Comparison of ENCODE assay signal across 7 cellular contexts in the genomic region with DNA sequence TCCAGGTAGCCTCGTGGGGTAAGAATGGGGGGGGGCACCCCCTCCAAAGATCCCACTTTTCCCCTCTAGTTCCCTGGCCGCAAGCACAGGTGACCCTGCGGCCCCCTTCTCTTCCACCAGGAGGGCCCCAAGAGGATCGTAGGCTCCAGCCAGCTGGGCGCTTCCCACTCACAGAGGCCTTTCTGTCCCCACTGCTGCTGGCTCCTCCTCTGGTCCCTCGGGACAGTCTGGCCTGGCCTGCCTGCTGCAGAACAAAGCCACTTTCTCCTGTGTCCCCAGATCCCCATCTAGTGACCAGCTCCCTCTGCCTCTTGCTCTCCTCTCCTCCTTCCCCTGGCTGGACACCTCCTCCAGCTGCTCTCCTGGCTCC. TPM values are rescaled to one million over a fixed set of nuclear protein-coding genes. Genes with fewer than 3 reads are reported as not detected.
DNase-seq lines count a peak whose midpoint lies in the region; ATAC-seq and TF ChIP-seq lines count a peak whose summit lies in the region.

No MANE protein-coding gene starts in this region.

- in situ Hi-C loops in GM13976 (cut with MboI; ENCODE audit: low sequenced_read_pairs, unreplicated experiment), result no loop called here

- no peaks in the 10 kb centered on the region for H3K4me1 ChIP-seq in cardiac muscle cell (ENCODE audit: low read depth)
- peaks cover 3% of the 10 kb centered on the region for H3K4me1 ChIP-seq in prostate gland (replicated peaks)

- no peaks in the 10 kb centered on the region for H3K27me3 ChIP-seq in WERI-Rb-1 (ENCODE audit: insufficient read depth, low read depth, severe bottlenecking)
- peaks cover 10% of the 10 kb centered on the region for H3K27me3 ChIP-seq in cardiac muscle cell
- no peaks in the 10 kb centered on the region for H3K27me3 ChIP-seq in prostate gland (replicated peaks; ENCODE audit: insufficient read depth)

- TF ChIP-seq CTCF in GM13976 (IDR thresholded peaks at IDR 0.05; ENCODE audit: borderline replicate concordance, control extremely low read depth, extremely low read depth, insufficient read depth, missing control alignments) (no peak), WERI-Rb-1 (IDR thresholded peaks at IDR 0.05; ENCODE audit: low read depth, low read length) (0 out of 2 replicates have a peak, but pooled peaks have one; percentile 11), cardiac muscle cell (IDR thresholded peaks at IDR 0.05; ENCODE audit: low read depth, low read length) (no peak), prostate gland (IDR thresholded peaks at IDR 0.05) (no peak)

- intact Hi-C loops in prostate gland (cut with DNase I), result no loop called here

- no peaks in the 10 kb centered on the region for H3K9me3 ChIP-seq in WERI-Rb-1 (ENCODE audit: severe bottlenecking)
- H3K9me3 ChIP-seq in cardiac muscle cell (ENCODE audit: low read depth), result no peaks in the 10 kb centered on the region
- no peaks in the 10 kb centered on the region for H3K9me3 ChIP-seq in prostate gland

- no peak for TF ChIP-seq POLR2A in prostate gland (IDR thresholded peaks at IDR 0.05)

- H3K36me3 ChIP-seq in WERI-Rb-1 (peaks cover 19% of the 10 kb centered on the region), cardiac muscle cell (no peaks in the 10 kb centered on the region), prostate gland (no peaks in the 10 kb centered on the region)

- peak overlapping the region; percentile 92 for H3K27ac ChIP-seq in WERI-Rb-1
- no peak overlapping the region for H3K27ac ChIP-seq in cardiac muscle cell
- H3K27ac ChIP-seq in prostate gland, result peak overlapping the region; percentile 78 to 87

- peak; percentile 7 for ATAC-seq in HG03342 (IDR thresholded peaks at IDR 0.05; ENCODE audit: unreplicated experiment)

- DNase-seq in GM13976 (ENCODE audit: low spot score) (peak; percentile 57), WERI-Rb-1 (peak; percentile 73), cardiac muscle cell (ENCODE audit: low read depth in 1 of 2, low spot score in 1 of 2) (no peak), prostate gland (ENCODE audit: low spot score) (no peak), dermis blood vessel endothelial cell (no peak), T-helper 9 cell (no peak)

- 18% methylated on average over 6 of the region's 6 CpGs for WGBS in prostate gland

- H3K4me3 ChIP-seq in WERI-Rb-1 (ENCODE audit: low read depth, low read length) (peak overlapping the region; percentile 62), cardiac muscle cell (peak overlapping the region; percentile 14), prostate gland (peak overlapping the region; percentile 34 to 41)

RNA-seq across cellular contexts. Expression of a gene that starts 0.5 kb away (rescaled TPM):
- total RNA-seq in cardiac muscle cell (6.3 and 42.1 TPM in 2 replicates), prostate gland (10 to 100 TPM in 1 of 2 donors, 1 to 10 TPM in 1; 7.2 to 17.2 TPM), dermis blood vessel endothelial cell (6.0 and 36.3 TPM in 2 replicates)
- polyA plus RNA-seq in cardiac muscle cell, result 4.7 and 28.3 TPM in 2 replicates

RNA-seq across cellular contexts. Expression of a gene that starts 6.4 kb away (rescaled TPM):
- total RNA-seq in cardiac muscle cell, result 5.8 and 13.3 TPM in 2 replicates
- 9.9 and 17.9 TPM in 2 replicates for polyA plus RNA-seq in cardiac muscle cell
- 10 to 100 TPM in 1 of 2 donors, 1 to 10 TPM in 1; 8.2 to 19.9 TPM for total RNA-seq in prostate gland
- 27.0 and 27.2 TPM in 2 replicates for total RNA-seq in dermis blood vessel endothelial cell

RNA-seq across cellular contexts. Expression of a gene that starts 15.9 kb away (rescaled TPM):
- total RNA-seq in cardiac muscle cell, result 59.4 and 73.3 TPM in 2 replicates
- polyA plus RNA-seq in cardiac muscle cell, result 67.6 and 86.7 TPM in 2 replicates
- total RNA-seq in prostate gland, result 100 to 1,000 TPM in 1 of 2 donors, 10 to 100 TPM in 1; 67.4 to 107 TPM
- total RNA-seq in dermis blood vessel endothelial cell, result 73.1 and 76.6 TPM in 2 replicates

RNA-seq across cellular contexts. Expression of a gene that starts 17.0 kb away (rescaled TPM):
- not detected in 2 replicates for total RNA-seq in cardiac muscle cell
- polyA plus RNA-seq in cardiac muscle cell, result not detected in 2 replicates
- total RNA-seq in prostate gland, result 10 to 100 TPM in 1 of 2 donors, 1 to 10 TPM in 1; 9.8 to 10.9 TPM
- total RNA-seq in dermis blood vessel endothelial cell, result not detected in 2 replicates

RNA-seq across cellular contexts. Expression of a gene that starts 24.9 kb away (rescaled TPM):
- total RNA-seq in cardiac muscle cell (40.8 and 65.1 TPM in 2 replicates), prostate gland (100 to 1,000 TPM; 384 to 427 TPM), dermis blood vessel endothelial cell (39.7 and 46.8 TPM in 2 replicates)
- polyA plus RNA-seq in cardiac muscle cell, result 83.5 and 94.9 TPM in 2 replicates

Comparison
In these comparisons a context has a peak if more than half of its experiments do, and no peak if none do; other contexts are left out.
1. DNase-seq: peak in GM13976 (single experiment) and WERI-Rb-1 (single experiment); none in cardiac muscle cell (0 of 2), prostate gland (single experiment), dermis blood vessel endothelial cell (single experiment) and T-helper 9 cell (single experiment).
2. Peak in every context shown above with its lines, with median percentiles within 50 percentile points of each other: H3K4me3 ChIP-seq.